8 cellular contexts compared by ENCODE assay signal in genomic region chr11:129992161-129992944, GRCh38. TPM values are rescaled to one million over a fixed set of nuclear protein-coding genes. Genes with fewer than 3 reads are reported as not detected.
DNase-seq lines count a peak whose midpoint lies in the region; ATAC-seq and TF ChIP-seq lines count a peak whose summit lies in the region.

No MANE protein-coding gene starts in this region.

- POLR2A ChIA-PET in CD8-positive, alpha-beta T cell (lab: Charles Lee): interaction anchor here (0.7 to 2.8 kb wide), 3 partner anchors 10 to 140 kb away, joined by 3 to 20 read pairs (median 3); partner anchors contain the start of gene PRDM10

- H3K27ac ChIP-seq in CD8-positive, alpha-beta T cell (ENCODE audit: low read depth, low read length): no peak overlapping the region

- H3K36me3 ChIP-seq in CD8-positive, alpha-beta T cell (ENCODE audit: insufficient read depth, low read length): no peaks in the 10 kb centered on the region

- TF ChIP-seq CTCF in CD8-positive, alpha-beta T cell (IDR thresholded peaks at IDR 0.05): peak; percentile 42
- TF ChIP-seq CTCF in LNCaP clone FGC (IDR thresholded peaks at IDR 0.05; ENCODE audit: control insufficient read depth, extremely low read depth, insufficient read depth) (peak; percentile 62), cardiac fibroblast (IDR thresholded peaks at IDR 0.05; ENCODE audit: low read depth, low read length) (no peak)

- CTCF ChIA-PET in CD8-positive, alpha-beta T cell (lab: Charles Lee): interaction anchor here (0.8 to 4.8 kb wide), 17 partner anchors 10 to 162 kb away, joined by 3 to 52 read pairs (median 5); no protein-coding TSS in a partner anchor

- peak overlapping the region; percentile 46 for H3K27ac Mint-ChIP-seq in CD8-positive, alpha-beta T cell
- no peak overlapping the region for H3K27ac Mint-ChIP-seq in memory B cell

- H3K36me3 Mint-ChIP-seq in CD8-positive, alpha-beta T cell: peaks cover 15% of the 10 kb centered on the region
- peaks cover 10% of the 10 kb centered on the region for H3K36me3 Mint-ChIP-seq in memory B cell

- H3K27me3 Mint-ChIP-seq in CD8-positive, alpha-beta T cell (ENCODE audit: low read depth): no peaks in the 10 kb centered on the region
- H3K27me3 Mint-ChIP-seq in memory B cell: no peaks in the 10 kb centered on the region

- DNase-seq in CD8-positive, alpha-beta T cell: peak in 4 of 7 experiments; percentile 20 to 49 (median 45)
- no peak for DNase-seq in LNCaP clone FGC (ENCODE audit: low read depth)
- DNase-seq in cardiac fibroblast (ENCODE audit: low read depth in 2 of 2): peak; percentile 18 to 28
- DNase-seq in memory B cell (ENCODE audit: low spot score in 2 of 2): peak in 1 of 2 donors; percentile 18
- no peak for DNase-seq in AG08395 (ENCODE audit: low spot score)

- H3K4me1 Mint-ChIP-seq in CD8-positive, alpha-beta T cell (ENCODE audit: low read depth): peaks cover 10% of the 10 kb centered on the region
- peaks cover 9% of the 10 kb centered on the region for H3K4me1 Mint-ChIP-seq in memory B cell

- H3K4me3 ChIP-seq in CD8-positive, alpha-beta T cell (ENCODE audit: low read depth, low read length): no peak overlapping the region
- H3K4me3 ChIP-seq in LNCaP clone FGC (ENCODE audit: low read depth, low read length): no peak overlapping the region
- no peak overlapping the region for H3K4me3 ChIP-seq in cardiac fibroblast (replicated peaks in 1 of 2; ENCODE audit: low read depth in 2 of 2, low read length in 2 of 2)

- intact Hi-C loops in CD8-positive, alpha-beta T cell (cut with DNase I, micrococcal nuclease): loop anchor here (1.0 kb wide), 2 partner anchors 9 to 140 kb away; no protein-coding TSS in a partner anchor

- H3K4me3 Mint-ChIP-seq in CD8-positive, alpha-beta T cell: no peak overlapping the region
- H3K4me3 Mint-ChIP-seq in memory B cell: no peak overlapping the region

- no peaks in the 10 kb centered on the region for H3K4me1 ChIP-seq in CD8-positive, alpha-beta T cell (ENCODE audit: insufficient read depth, low read length)

- no peaks in the 10 kb centered on the region for H3K9me3 ChIP-seq in CD8-positive, alpha-beta T cell (ENCODE audit: low read length)

- ATAC-seq in CD8-positive, alpha-beta T cell: peak; percentile 91
- ATAC-seq in GM19438 (IDR thresholded peaks at IDR 0.05; ENCODE audit: low read depth, unreplicated experiment): peak; percentile 82
- ATAC-seq in SK-N-SH treated with all-trans-retinoic acid at 6 μM for 48 hours: peak; percentile 64
- peak; percentile 69 for ATAC-seq in memory B cell (ENCODE audit: low read depth)
- ATAC-seq in GM21825 (IDR thresholded peaks at IDR 0.05; ENCODE audit: unreplicated experiment): no peak

- H3K9me3 Mint-ChIP-seq in CD8-positive, alpha-beta T cell: no peaks in the 10 kb centered on the region
- no peaks in the 10 kb centered on the region for H3K9me3 Mint-ChIP-seq in memory B cell

- no peaks in the 10 kb centered on the region for H3K27me3 ChIP-seq in CD8-positive, alpha-beta T cell (ENCODE audit: insufficient read depth, low read length)

TF ChIP-seq in SK-N-SH treated with all-trans-retinoic acid at 6 μM for 48 hours, 23 proteins besides CTCF, POLR2A, EP300 and RAD21:
- TF ChIP-seq PATZ1 (CRISPR knock-in tag; IDR thresholded peaks at IDR 0.05; ENCODE audit: borderline replicate concordance) (no peak), CREB5 (CRISPR knock-in tag; IDR thresholded peaks at IDR 0.05; ENCODE audit: low read depth) (no peak), CSDC2 (CRISPR knock-in tag; IDR thresholded peaks at IDR 0.05) (no peak), SNAI2 (CRISPR knock-in tag; IDR thresholded peaks at IDR 0.05) (no peak), ZNF70 (CRISPR knock-in tag; IDR thresholded peaks at IDR 0.05) (no peak), PPARA (CRISPR knock-in tag; IDR thresholded peaks at IDR 0.05; ENCODE audit: borderline replicate concordance) (no peak), GLIS3 (CRISPR knock-in tag; IDR thresholded peaks at IDR 0.05) (no peak), POU6F1 (CRISPR knock-in tag; IDR thresholded peaks at IDR 0.05; ENCODE audit: borderline replicate concordance, low read depth) (no peak), ZFP3 (CRISPR knock-in tag; IDR thresholded peaks at IDR 0.05) (no peak), ARNTL (CRISPR knock-in tag; IDR thresholded peaks at IDR 0.05; ENCODE audit: borderline replicate concordance, low read depth) (no peak), ZNF565 (CRISPR knock-in tag; conservative IDR thresholded peaks at IDR 0.05; ENCODE audit: low read depth) (no peak), ESRRG (CRISPR knock-in tag; IDR thresholded peaks at IDR 0.05) (no peak)
TF ChIP-seq in SK-N-SH treated with all-trans-retinoic acid at 6 μM for 48 hours: peak in this region for 0.

RNA-seq across cellular contexts. Expression of gene PRDM10, which starts 10.3 kb away (rescaled TPM):
- 1 to 10 TPM; 9.2 TPM for total RNA-seq in CD8-positive, alpha-beta T cell

Comparison
In these comparisons a context has a peak if more than half of its experiments do, and no peak if none do; other contexts are left out.
1. DNase-seq: peak in CD8-positive, alpha-beta T cell (4 of 7) and cardiac fibroblast (2 of 2); none in LNCaP clone FGC (single experiment) and AG08395 (single experiment).